In the genomic region with DNA sequence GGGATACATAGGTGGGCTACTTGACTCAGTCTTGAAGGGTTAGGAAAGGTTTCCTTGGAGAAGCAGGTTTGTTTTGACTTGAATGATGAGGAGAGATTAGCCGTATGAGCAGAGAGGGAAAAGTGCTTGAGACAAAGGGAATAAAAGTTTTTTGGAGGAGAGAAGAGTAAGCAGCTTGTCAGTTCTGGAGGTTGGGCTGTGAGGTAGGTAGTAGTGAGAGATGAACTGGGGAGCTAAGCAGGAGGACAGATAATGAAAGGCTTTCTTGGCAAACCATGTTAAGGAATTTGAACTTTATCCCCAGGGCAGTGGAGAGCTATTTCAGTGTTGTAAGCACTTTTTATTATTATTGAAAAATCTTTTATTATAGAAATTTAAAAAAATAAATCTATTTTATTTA, we compare ENCODE assay signal across 23 cellular contexts. TPM values are rescaled to one million over a fixed set of nuclear protein-coding genes. Genes with fewer than 3 reads are reported as not detected.
DNase-seq lines count a peak whose midpoint lies in the region; ATAC-seq and TF ChIP-seq lines count a peak whose summit lies in the region.
"Had no signal": no experiment of that assay in that cellular context is flagged by ENCODE, and none has a peak within 500 bp of the region (broad histone marks: within the 10 kb centered on the region; RNA-seq: fewer than 3 reads in every experiment).

No MANE protein-coding gene starts in this region.

- no peak for TF ChIP-seq CTCF in Caco-2 (IDR thresholded peaks at IDR 0.05; ENCODE audit: insufficient read depth in 1 of 2, low read depth in 1 of 2, low read length in 1 of 2, severe bottlenecking in 1 of 2, unreplicated experiment in 1 of 2)
- no peak for TF ChIP-seq CTCF in PC-3 (conservative IDR thresholded peaks at IDR 0.05; ENCODE audit: low read depth, low read length)
- TF ChIP-seq CTCF in esophagus muscularis mucosa (IDR thresholded peaks at IDR 0.05): no peak
- no peak for TF ChIP-seq CTCF in psoas muscle (IDR thresholded peaks at IDR 0.05)
- TF ChIP-seq CTCF in GM23338 (conservative IDR thresholded peaks at IDR 0.05; ENCODE audit: low read depth in 2 of 2): no peak
- no peak for TF ChIP-seq CTCF in activated CD8-positive, alpha-beta T cell treated with anti-CD3 and anti-CD28 coated beads for 36 hours (IDR thresholded peaks at IDR 0.05)

- H2AFZ ChIP-seq in PC-3 (ENCODE audit: low read length) (no peak overlapping the region), GM23338 (no peak overlapping the region)

- POLR2A ChIA-PET in Caco-2 (lab: Charles Lee): no interaction called here
- POLR2A ChIA-PET in PC-3 (lab: Charles Lee; ENCODE audit: unreplicated experiment): no interaction called here
- POLR2A ChIA-PET in activated CD8-positive, alpha-beta T cell treated with anti-CD3 and anti-CD28 coated beads for 36 hours (lab: Charles Lee): interaction anchor here (0.6 to 0.9 kb wide), 2 partner anchors 49 to 181 kb away, joined by 4 read pairs; no protein-coding TSS in a partner anchor

- H3K27ac ChIP-seq in PC-3 (ENCODE audit: low read length): no peak overlapping the region
- peak overlapping the region; percentile 12 to 94 (median 30) for H3K27ac ChIP-seq in esophagus muscularis mucosa (replicated peaks in 1 of 4)
- H3K27ac ChIP-seq in psoas muscle: peak overlapping the region; percentile 97
- no peak overlapping the region for H3K27ac ChIP-seq in GM23338 (ENCODE audit: low read depth)

- H3F3A ChIP-seq in PC-3 (ENCODE audit: low read length, unreplicated experiment): no peaks in the 10 kb centered on the region
- no peaks in the 10 kb centered on the region; the same call in 1 of the 2 replicates for H3F3A ChIP-seq in GM23338 (replicated peaks; ENCODE audit: low read depth)

- peaks cover 75% of the 10 kb centered on the region for H3K79me2 ChIP-seq in PC-3 (ENCODE audit: low read length)
- peaks cover 56% of the 10 kb centered on the region for H3K79me2 ChIP-seq in GM23338 (replicated peaks; ENCODE audit: insufficient read depth)

- TF ChIP-seq EP300 in esophagus muscularis mucosa (IDR thresholded peaks at IDR 0.05): no peak

- H3K4me2 ChIP-seq in PC-3 (ENCODE audit: low read length) (peak overlapping the region; percentile 95), GM23338 (no peak overlapping the region)

- H3K36me3 Mint-ChIP-seq in Caco-2 (ENCODE audit: insufficient read depth, unreplicated experiment) (peaks cover 8% of the 10 kb centered on the region), GM23338 (ENCODE audit: low read depth) (no peaks in the 10 kb centered on the region)
- peaks cover 8% of the 10 kb centered on the region for H3K36me3 Mint-ChIP-seq in activated T-cell treated with anti-CD3 and anti-CD28 coated beads, Interleukin-2, amount 50 U/mL, for 24 hours (ENCODE audit: low read depth)
- no peaks in the 10 kb centered on the region for H3K36me3 Mint-ChIP-seq in activated CD8-positive, alpha-beta T cell treated with anti-CD3 and anti-CD28 coated beads for 36 hours (ENCODE audit: low read depth)
- H3K36me3 Mint-ChIP-seq: naive B cell had no signal

- H3K36me3 ChIP-seq in Caco-2 (ENCODE audit: control insufficient read depth, insufficient read depth, low read length) (no peaks in the 10 kb centered on the region), PC-3 (ENCODE audit: low read depth, low read length) (no peaks in the 10 kb centered on the region), esophagus muscularis mucosa (no peaks in the 10 kb centered on the region), psoas muscle (ENCODE audit: insufficient read depth in 1 of 2, low read depth in 1 of 2) (no peaks in the 10 kb centered on the region), GM23338 (ENCODE audit: insufficient read depth) (no peaks in the 10 kb centered on the region)

- 46% methylated on average over 1 of the region's 1 CpG for WGBS in esophagus muscularis mucosa
- 72 to 91% (median 75%) methylated on average over 1 of the region's 1 CpG for WGBS in psoas muscle, 3 donors

- no peak overlapping the region for H3K4me3 Mint-ChIP-seq in Caco-2 (ENCODE audit: unreplicated experiment)
- H3K4me3 Mint-ChIP-seq in GM23338: no peak overlapping the region
- H3K4me3 Mint-ChIP-seq in activated T-cell treated with anti-CD3 and anti-CD28 coated beads, Interleukin-2, amount 50 U/mL, for 24 hours: no peak overlapping the region
- no peak overlapping the region for H3K4me3 Mint-ChIP-seq in activated CD8-positive, alpha-beta T cell treated with anti-CD3 and anti-CD28 coated beads for 36 hours
- H3K4me3 Mint-ChIP-seq: activated T-cell treated with anti-CD3 and anti-CD28 coated beads, Interleukin-2, amount 50 U/mL, for 4 hours; memory B cell had no signal

- H3K4me1 Mint-ChIP-seq in Caco-2 (ENCODE audit: low read depth, unreplicated experiment): peaks cover 34% of the 10 kb centered on the region
- H3K4me1 Mint-ChIP-seq in GM23338: peaks cover 20% of the 10 kb centered on the region
- peaks cover 49% of the 10 kb centered on the region for H3K4me1 Mint-ChIP-seq in activated T-cell treated with anti-CD3 and anti-CD28 coated beads, Interleukin-2, amount 50 U/mL, for 24 hours (ENCODE audit: low read depth)
- peaks cover 40% of the 10 kb centered on the region for H3K4me1 Mint-ChIP-seq in activated CD8-positive, alpha-beta T cell treated with anti-CD3 and anti-CD28 coated beads for 36 hours (ENCODE audit: low read depth)

- TF ChIP-seq POLR2A in esophagus muscularis mucosa (IDR thresholded peaks at IDR 0.05; ENCODE audit: low read depth): no peak

- H3K27ac Mint-ChIP-seq in Caco-2 (ENCODE audit: unreplicated experiment): peak overlapping the region; percentile 9
- H3K27ac Mint-ChIP-seq in GM23338: no peak overlapping the region
- H3K27ac Mint-ChIP-seq in activated T-cell treated with anti-CD3 and anti-CD28 coated beads, Interleukin-2, amount 50 U/mL, for 24 hours: no peak overlapping the region
- H3K27ac Mint-ChIP-seq in activated CD8-positive, alpha-beta T cell treated with anti-CD3 and anti-CD28 coated beads for 36 hours: no peak overlapping the region
- H3K27ac Mint-ChIP-seq: memory B cell had no signal

- H3K4me3 ChIP-seq in Caco-2 (ENCODE audit: low read depth, low read length) (no peak overlapping the region), PC-3 (ENCODE audit: low read length) (no peak overlapping the region), esophagus muscularis mucosa (peak overlapping the region in 1 of 4 donors; percentile 83), psoas muscle (peak overlapping the region; percentile 90), GM23338 (no peak overlapping the region)

- no peak overlapping the region for H3K9ac ChIP-seq in PC-3 (ENCODE audit: low read length)

- no TSS peak for BruUV-seq in Caco-2 (replicated peaks; lab: Mats Ljungman, UMichigan)
- BruUV-seq in PC-3 (replicated peaks; lab: Mats Ljungman, UMichigan): no TSS peak

- H3K4me1 ChIP-seq in Caco-2: peaks cover 26% of the 10 kb centered on the region
- H3K4me1 ChIP-seq in PC-3 (ENCODE audit: insufficient read depth, low read length): peaks cover 74% of the 10 kb centered on the region
- H3K4me1 ChIP-seq in esophagus muscularis mucosa: peaks cover 51 to 86% (median 76%) of the 10 kb centered on the region in 4 donors
- peaks cover 58% of the 10 kb centered on the region for H3K4me1 ChIP-seq in psoas muscle
- peaks cover 32% of the 10 kb centered on the region for H3K4me1 ChIP-seq in GM23338 (ENCODE audit: insufficient read depth)

- H3K27me3 Mint-ChIP-seq in Caco-2 (ENCODE audit: insufficient read depth, unreplicated experiment): no peaks in the 10 kb centered on the region
- peaks cover 7% of the 10 kb centered on the region for H3K27me3 Mint-ChIP-seq in GM23338 (ENCODE audit: insufficient read depth, low read depth, poor library complexity)
- no peaks in the 10 kb centered on the region for H3K27me3 Mint-ChIP-seq in activated T-cell treated with anti-CD3 and anti-CD28 coated beads, Interleukin-2, amount 50 U/mL, for 24 hours
- no peaks in the 10 kb centered on the region for H3K27me3 Mint-ChIP-seq in activated CD8-positive, alpha-beta T cell treated with anti-CD3 and anti-CD28 coated beads for 36 hours
- H3K27me3 Mint-ChIP-seq: memory B cell, naive B cell had no signal

- no peaks in the 10 kb centered on the region for H3K9me3 ChIP-seq in Caco-2
- no peaks in the 10 kb centered on the region for H3K9me3 ChIP-seq in PC-3 (ENCODE audit: low read length)
- H3K9me3 ChIP-seq in esophagus muscularis mucosa: no peaks in the 10 kb centered on the region
- H3K9me3 ChIP-seq in psoas muscle: no peaks in the 10 kb centered on the region

- H3K9me2 ChIP-seq in PC-3 (replicated peaks; ENCODE audit: low read length) (no peaks in the 10 kb centered on the region), GM23338 (ENCODE audit: insufficient read depth) (no peaks in the 10 kb centered on the region)

- H4K20me1 ChIP-seq in PC-3 (ENCODE audit: low read length): no peaks in the 10 kb centered on the region
- H4K20me1 ChIP-seq in GM23338 (replicated peaks; ENCODE audit: insufficient read depth): peaks cover 16% of the 10 kb centered on the region

- H3K27me3 ChIP-seq in Caco-2 (replicated peaks; ENCODE audit: control insufficient read depth, insufficient read depth, low read length): no peaks in the 10 kb centered on the region
- H3K27me3 ChIP-seq in PC-3 (ENCODE audit: low read length): no peaks in the 10 kb centered on the region
- no peaks in the 10 kb centered on the region for H3K27me3 ChIP-seq in esophagus muscularis mucosa
- no peaks in the 10 kb centered on the region for H3K27me3 ChIP-seq in psoas muscle (ENCODE audit: insufficient read depth in 3 of 3, low read length in 2 of 3)
- H3K27me3 ChIP-seq in GM23338 (ENCODE audit: insufficient read depth): no peaks in the 10 kb centered on the region

- ATAC-seq in PC-3 (no peak), psoas muscle (no peak), GM23338 (no peak)
- ATAC-seq in activated CD8-positive, alpha-beta T cell treated with anti-CD3 and anti-CD28 coated beads for 36 hours: no peak
- ATAC-seq: activated T-cell treated with anti-CD3 and anti-CD28 coated beads, Interleukin-2, amount 50 U/mL, for 4 hours had no signal

- H3K9me3 Mint-ChIP-seq in Caco-2 (ENCODE audit: unreplicated experiment): no peaks in the 10 kb centered on the region
- H3K9me3 Mint-ChIP-seq in GM23338: no peaks in the 10 kb centered on the region
- H3K9me3 Mint-ChIP-seq in activated T-cell treated with anti-CD3 and anti-CD28 coated beads, Interleukin-2, amount 50 U/mL, for 24 hours: no peaks in the 10 kb centered on the region
- no peaks in the 10 kb centered on the region for H3K9me3 Mint-ChIP-seq in activated CD8-positive, alpha-beta T cell treated with anti-CD3 and anti-CD28 coated beads for 36 hours
- H3K9me3 Mint-ChIP-seq: activated T-cell treated with anti-CD3 and anti-CD28 coated beads, Interleukin-2, amount 50 U/mL, for 4 hours; memory B cell; naive B cell had no signal

- intact Hi-C loops in Caco-2 (cut with micrococcal nuclease; ENCODE audit: unreplicated experiment): no loop called here
- intact Hi-C loops in PC-3 (cut with micrococcal nuclease): no loop called here
- intact Hi-C loops in esophagus muscularis mucosa (cut with DNase I): no loop called here
- intact Hi-C loops in psoas muscle (cut with DNase I): loop anchor here in 1 of 2 donors (5.0 to 10.0 kb wide), 2 partner anchors 37 to 144 kb away; no protein-coding TSS in a partner anchor
- intact Hi-C loops in activated CD8-positive, alpha-beta T cell treated with anti-CD3 and anti-CD28 coated beads for 36 hours (cut with micrococcal nuclease): no loop called here

- CTCF ChIA-PET in Caco-2 (lab: Charles Lee): no interaction called here
- CTCF ChIA-PET in PC-3 (lab: Charles Lee): no interaction called here
- CTCF ChIA-PET in activated CD8-positive, alpha-beta T cell treated with anti-CD3 and anti-CD28 coated beads for 36 hours (lab: Charles Lee): no interaction called here

- DNase-seq in Caco-2 (no peak), PC-3 (no peak), esophagus muscularis mucosa (ENCODE audit: extremely low spot score) (no peak), psoas muscle (no peak), NCI-H748 treated with DMSO at 0.1 percent for 48 hours (lab: John Stamatoyannopoulos, UW) (no peak), GM23338 (ENCODE audit: low spot score) (no peak)
- no peak for DNase-seq in activated T-cell treated with anti-CD3 and anti-CD28 coated beads, Interleukin-2, amount 50 U/mL, for 24 hours
- no peak for DNase-seq in activated CD8-positive, alpha-beta T cell treated with anti-CD3 and anti-CD28 coated beads for 36 hours
- DNase-seq: activated CD4-positive, CD25-positive, alpha-beta regulatory T cell treated with anti-CD3 and anti-CD28 coated beads, Interleukin-2, amount 50 U/mL, for 72 hours; activated CD8-positive, alpha-beta memory T cell treated with anti-CD3 and anti-CD28 coated beads for 24 hours; activated naive CD4-positive, alpha-beta T cell treated with Interleukin-2 at 50 U/mL for 16 hours; activated T-cell treated with anti-CD3 and anti-CD28 coated beads, Interleukin-2, amount 50 U/mL, for 4 hours; C1 segment of cervical spinal cord; central memory CD4-positive, alpha-beta T cell; H7; KBM-7; naive B cell; NCI-H1694 treated with DMSO at 0.1 percent for 48 hours; NCI-H2171 treated with DMSO at 0.1 percent for 48 hours; NCI-H524 treated with DMSO at 0.1 percent for 48 hours; nucleus accumbens; retina had no signal

RNA-seq across cellular contexts. Expression of gene OSBPL9, which starts 3.6 kb away (rescaled TPM):
- total RNA-seq in Caco-2 (2022): 58.7 and 61.9 TPM in 2 replicates
- 40.5 and 74.7 TPM in 2 replicates for total RNA-seq in PC-3 (2014; rRNA removed)
- total RNA-seq in esophagus muscularis mucosa: 10 to 100 TPM; 66.8 to 84.5 (median 75.9) TPM
- 100 to 1,000 TPM in 1 of 4 donors, 10 to 100 TPM in 3; 32.5 to 141 (median 52.0) TPM for total RNA-seq in psoas muscle
- 10 to 100 TPM; 15.6 to 84.8 (median 60.6) TPM for polyA plus RNA-seq in psoas muscle
- 74.9 and 82.7 TPM in 2 replicates for total RNA-seq in GM23338 (2014; rRNA removed; shearing (Covaris generic))
- polyA plus RNA-seq in GM23338 (2016; fragmentation: Nextera tagmentation; extraction: Ambion mirVana): 102 and 103 TPM in 2 replicates
- total RNA-seq in activated CD8-positive, alpha-beta T cell treated with anti-CD3 and anti-CD28 coated beads for 36 hours: 10 to 100 TPM; 51.1 to 56.1 TPM

Comparison
In these comparisons a context has a peak if more than half of its experiments do, and no peak if none do; other contexts are left out.
1. H3K27ac ChIP-seq: peak in esophagus muscularis mucosa (4 of 4) and psoas muscle (single experiment); none in PC-3 (single experiment) and GM23338 (single experiment).